ENCODE assay signal across 23 cellular contexts in the genomic region with DNA sequence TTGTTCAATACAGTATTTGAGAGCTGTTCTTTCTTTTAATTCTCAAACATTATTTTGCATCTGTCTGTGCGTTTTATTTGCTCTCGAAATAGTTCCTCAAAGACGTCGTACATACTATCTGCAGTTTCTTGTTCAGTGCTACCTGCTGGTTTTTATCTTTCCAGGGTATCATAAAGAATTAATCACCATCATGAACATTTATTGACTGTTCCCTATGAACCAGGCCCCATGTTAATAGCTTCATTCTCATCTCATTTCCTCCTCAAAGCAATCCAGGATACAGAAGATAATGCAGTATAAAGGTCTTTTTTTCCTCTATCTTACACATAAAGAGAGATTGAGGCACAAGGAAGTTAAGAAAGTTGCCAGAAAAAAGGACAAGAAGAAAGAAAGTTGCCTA.
DNase-seq lines count a peak whose midpoint lies in the region; ATAC-seq and TF ChIP-seq lines count a peak whose summit lies in the region.
"Had no signal": no experiment of that assay in that cellular context is flagged by ENCODE, and none has a peak within 500 bp of the region (broad histone marks: within the 10 kb centered on the region; RNA-seq: fewer than 3 reads in every experiment).

No MANE protein-coding gene starts in this region.

- H3K9me2 ChIP-seq in SK-N-SH = no peaks in the 10 kb centered on the region

- DNase-seq in LoVo (ENCODE audit: low spot score) (peak; percentile 23), mucosa of descending colon (no peak), neural progenitor cell (ENCODE audit: low spot score) (no peak), SK-N-SH (no peak), EL (no peak), NCI-H2196 treated with DMSO at 0.1 percent for 48 hours (lab: John Stamatoyannopoulos, UW; ENCODE audit: unreplicated experiment) (no peak)
- DNase-seq in activated naive CD8-positive, alpha-beta T cell treated with anti-CD3 and anti-CD28 coated beads, Interleukin-2, amount 50 U/mL, for 24 hours = no peak
- DNase-seq: 8988T; ACHN; BE2C; C1 segment of cervical spinal cord; CD4-positive, alpha-beta memory T cell; CD4-positive, CD25-positive, alpha-beta regulatory T cell; CD8-positive, alpha-beta memory T cell; COR-L47; DMS 273 treated with DMSO at 0.1 percent for 48 hours; DMS153; DMS53; DMS79; DND-41; GF-D8 had no signal

- no peak overlapping the region for H3K9ac ChIP-seq in neural progenitor cell
- no peak overlapping the region for H3K9ac ChIP-seq in SK-N-SH
- H3K9ac ChIP-seq: BLaER1 had no signal

- no peaks in the 10 kb centered on the region for H3K4me1 ChIP-seq in mucosa of descending colon (ENCODE audit: low read depth)
- H3K4me1 ChIP-seq in neural progenitor cell = peaks cover 12% of the 10 kb centered on the region
- H3K4me1 ChIP-seq in SK-N-SH (ENCODE audit: control insufficient read depth in 1 of 2, insufficient read depth in 2 of 2, low read depth in 1 of 2, low read length in 1 of 2) = peaks cover 0 to 10% of the 10 kb centered on the region in 2 experiments; a peak in 2 of 4 replicates
- H3K4me1 ChIP-seq: BE2C, BLaER1 had no signal

- peaks cover 3% of the 10 kb centered on the region for H3K9me3 Mint-ChIP-seq in neural progenitor cell
- H3K9me3 Mint-ChIP-seq in activated naive CD8-positive, alpha-beta T cell treated with anti-CD3 and anti-CD28 coated beads, Interleukin-2, amount 50 U/mL, for 24 hours = no peaks in the 10 kb centered on the region
- H3K9me3 Mint-ChIP-seq: CD4-positive, alpha-beta memory T cell; CD8-positive, alpha-beta memory T cell had no signal

- H3K4me1 Mint-ChIP-seq in neural progenitor cell = peaks cover 16% of the 10 kb centered on the region
- no peaks in the 10 kb centered on the region for H3K4me1 Mint-ChIP-seq in activated naive CD8-positive, alpha-beta T cell treated with anti-CD3 and anti-CD28 coated beads, Interleukin-2, amount 50 U/mL, for 24 hours
- H3K4me1 Mint-ChIP-seq: CD4-positive, alpha-beta memory T cell; CD4-positive, CD25-positive, alpha-beta regulatory T cell; CD8-positive, alpha-beta memory T cell had no signal

- H3K79me2 ChIP-seq in neural progenitor cell (ENCODE audit: low read depth) (no peaks in the 10 kb centered on the region), SK-N-SH (ENCODE audit: insufficient read depth) (no peaks in the 10 kb centered on the region)

- H3K27ac ChIP-seq in neural progenitor cell (no peak overlapping the region), SK-N-SH (ENCODE audit: low read depth in 2 of 2, low read length in 1 of 2) (no peak overlapping the region)
- H3K27ac ChIP-seq: BLaER1 had no signal

- no peaks in the 10 kb centered on the region for H3K27me3 Mint-ChIP-seq in neural progenitor cell (ENCODE audit: insufficient read depth, low read depth)
- H3K27me3 Mint-ChIP-seq in activated naive CD8-positive, alpha-beta T cell treated with anti-CD3 and anti-CD28 coated beads, Interleukin-2, amount 50 U/mL, for 24 hours = peaks cover 4% of the 10 kb centered on the region
- H3K27me3 Mint-ChIP-seq: CD4-positive, alpha-beta memory T cell; CD4-positive, CD25-positive, alpha-beta regulatory T cell had no signal

- H3K9me3 ChIP-seq in mucosa of descending colon (no peaks in the 10 kb centered on the region), neural progenitor cell (ENCODE audit: low read depth) (no peaks in the 10 kb centered on the region), SK-N-SH (no peaks in the 10 kb centered on the region)
- H3K9me3 ChIP-seq: BE2C, BLaER1 had no signal

- no peaks in the 10 kb centered on the region for H3K36me3 Mint-ChIP-seq in neural progenitor cell
- no peaks in the 10 kb centered on the region for H3K36me3 Mint-ChIP-seq in activated naive CD8-positive, alpha-beta T cell treated with anti-CD3 and anti-CD28 coated beads, Interleukin-2, amount 50 U/mL, for 24 hours (ENCODE audit: low read depth)
- H3K36me3 Mint-ChIP-seq: CD14-positive monocyte; CD4-positive, alpha-beta memory T cell; CD4-positive, CD25-positive, alpha-beta regulatory T cell; CD8-positive, alpha-beta memory T cell had no signal

- TF ChIP-seq CTCF in mucosa of descending colon (IDR thresholded peaks at IDR 0.05) (no peak), neural progenitor cell (IDR thresholded peaks at IDR 0.05) (no peak), SK-N-SH (IDR thresholded peaks at IDR 0.05) (no peak)

- no peak for TF ChIP-seq RAD21 in SK-N-SH (IDR thresholded peaks at IDR 0.05; ENCODE audit: low read length)

- CTCF ChIA-PET in SK-N-SH (lab: Yijun Ruan, JAX) = interaction anchor here (1.0 kb wide), 1 partner anchor 211 kb away, joined by 3 read pairs; no protein-coding TSS in a partner anchor

- no peak for TF ChIP-seq EP300 in SK-N-SH (IDR thresholded peaks at IDR 0.05; ENCODE audit: borderline replicate concordance in 1 of 2, low read depth in 1 of 2, low read length in 1 of 2)

- H4K20me1 ChIP-seq in neural progenitor cell (ENCODE audit: low read depth) = no peaks in the 10 kb centered on the region
- no peaks in the 10 kb centered on the region for H4K20me1 ChIP-seq in SK-N-SH (ENCODE audit: insufficient read depth)
- H4K20me1 ChIP-seq: BLaER1 had no signal

- intact Hi-C loops in mucosa of descending colon (cut with DNase I, micrococcal nuclease) = no loop called here

- no peak overlapping the region for H3K27ac Mint-ChIP-seq in neural progenitor cell
- no peak overlapping the region for H3K27ac Mint-ChIP-seq in activated naive CD8-positive, alpha-beta T cell treated with anti-CD3 and anti-CD28 coated beads, Interleukin-2, amount 50 U/mL, for 24 hours
- H3K27ac Mint-ChIP-seq: CD14-positive monocyte; CD4-positive, alpha-beta memory T cell; CD4-positive, CD25-positive, alpha-beta regulatory T cell; CD8-positive, alpha-beta memory T cell had no signal

- no peaks in the 10 kb centered on the region for H3F3A ChIP-seq in neural progenitor cell (ENCODE audit: low read depth)
- peaks cover 3% of the 10 kb centered on the region for H3F3A ChIP-seq in SK-N-SH (replicated peaks; ENCODE audit: insufficient read depth)

- POLR2A ChIA-PET in SK-N-SH (lab: Yijun Ruan, JAX) = no interaction called here

- H3K27me3 ChIP-seq in neural progenitor cell (no peaks in the 10 kb centered on the region), SK-N-SH (ENCODE audit: insufficient read depth) (no peaks in the 10 kb centered on the region)
- H3K27me3 ChIP-seq: BE2C, BLaER1 had no signal

- peak; percentile 39 for ATAC-seq in mucosa of descending colon
- ATAC-seq in activated naive CD8-positive, alpha-beta T cell treated with anti-CD3 and anti-CD28 coated beads, Interleukin-2, amount 50 U/mL, for 24 hours = no peak

- H2AFZ ChIP-seq in neural progenitor cell (replicated peaks) (peak overlapping the region; percentile 36), SK-N-SH (ENCODE audit: low read depth) (no peak overlapping the region)

- no peak overlapping the region for H3K4me2 ChIP-seq in neural progenitor cell
- H3K4me2 ChIP-seq in SK-N-SH = no peak overlapping the region
- H3K4me2 ChIP-seq: BLaER1 had no signal

- WGBS in SK-N-SH (ENCODE audit: low lambda C conversion rate) = 71% methylated on average over 4 of the region's 4 CpGs

- H3K4me3 ChIP-seq in mucosa of descending colon (no peak overlapping the region), neural progenitor cell (no peak overlapping the region), SK-N-SH (ENCODE audit: low read depth in 2 of 2, low read length in 1 of 2) (no peak overlapping the region)
- H3K4me3 ChIP-seq: BLaER1 had no signal

- H3K36me3 ChIP-seq in mucosa of descending colon (ENCODE audit: low read depth) (no peaks in the 10 kb centered on the region), neural progenitor cell (no peaks in the 10 kb centered on the region), SK-N-SH (replicated peaks in 1 of 2; ENCODE audit: control insufficient read depth in 1 of 2, insufficient read depth in 2 of 2, low read length in 1 of 2) (no peaks in the 10 kb centered on the region)
- H3K36me3 ChIP-seq: BE2C, BLaER1 had no signal

- no peak overlapping the region for H3K4me3 Mint-ChIP-seq in neural progenitor cell
- no peak overlapping the region for H3K4me3 Mint-ChIP-seq in activated naive CD8-positive, alpha-beta T cell treated with anti-CD3 and anti-CD28 coated beads, Interleukin-2, amount 50 U/mL, for 24 hours
- H3K4me3 Mint-ChIP-seq: CD14-positive monocyte; CD4-positive, CD25-positive, alpha-beta regulatory T cell; CD8-positive, alpha-beta memory T cell had no signal

TF ChIP-seq in SK-N-SH, 30 proteins besides CTCF, POLR2A, EP300 and RAD21:
- TF ChIP-seq RCOR1 (IDR thresholded peaks at IDR 0.05; ENCODE audit: low read length) (no peak), TAF1 (IDR thresholded peaks at IDR 0.05; ENCODE audit: borderline replicate concordance, low read depth, low read length) (no peak), ELF1 (IDR thresholded peaks at IDR 0.05) (no peak), FOXJ3 (CRISPR knock-in tag; IDR thresholded peaks at IDR 0.05) (no peak), CHD2 (IDR thresholded peaks at IDR 0.05; ENCODE audit: low read length, partially characterized antibody) (no peak)
- TF ChIP-seq, protein P1, sequence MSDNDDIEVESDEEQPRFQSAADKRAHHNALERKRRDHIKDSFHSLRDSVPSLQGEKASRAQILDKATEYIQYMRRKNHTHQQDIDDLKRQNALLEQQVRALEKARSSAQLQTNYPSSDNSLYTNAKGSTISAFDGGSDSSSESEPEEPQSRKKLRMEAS (IDR thresholded peaks at IDR 0.05; ENCODE audit: low read depth) = no peak
